In the genomic region with DNA sequence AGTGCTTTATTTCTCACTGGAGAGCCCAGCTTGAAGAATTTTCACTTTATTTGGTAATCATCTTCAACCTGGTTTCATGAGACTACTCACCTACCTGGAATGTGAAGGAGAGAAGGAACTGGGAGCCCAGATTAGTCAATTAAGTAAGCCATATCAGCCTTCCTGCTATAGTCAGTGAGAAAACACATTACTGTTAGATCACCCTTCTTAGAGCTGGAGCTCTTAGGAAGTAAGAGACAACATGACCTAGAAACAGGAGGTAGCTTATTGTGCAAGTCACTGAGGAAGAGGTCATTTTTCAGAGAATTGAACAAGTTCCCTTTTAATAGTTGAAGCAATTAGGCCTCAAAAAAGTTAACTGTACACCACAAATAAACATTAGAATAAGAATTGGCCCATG, we compare ENCODE assay signal across 11 cellular contexts. TPM values are rescaled to one million over a fixed set of nuclear protein-coding genes. Genes with fewer than 3 reads are reported as not detected.
DNase-seq lines count a peak whose midpoint lies in the region; ATAC-seq and TF ChIP-seq lines count a peak whose summit lies in the region.
"Had no signal": no experiment of that assay in that cellular context is flagged by ENCODE, and none has a peak within 500 bp of the region (broad histone marks: within the 10 kb centered on the region; RNA-seq: fewer than 3 reads in every experiment).

No MANE protein-coding gene starts in this region.

- peaks cover 6% of the 10 kb centered on the region for H3K4me1 Mint-ChIP-seq in activated naive CD8-positive, alpha-beta T cell treated with anti-CD3 and anti-CD28 coated beads, Interleukin-2, amount 10 ng/mL, durations not matched to agents 7 days and 5 days
- H3K4me1 Mint-ChIP-seq in activated naive CD8-positive, alpha-beta T cell treated with anti-CD3 and anti-CD28 coated beads, Interleukin-2, amount 50 U/mL, for 24 hours, result no peaks in the 10 kb centered on the region
- H3K4me1 Mint-ChIP-seq: activated T-helper 17 cell treated with anti-CD3 and anti-CD28 coated beads, Interleukin-2, amount 50 U/mL, for 72 hours had no signal

- peaks cover 26% of the 10 kb centered on the region for H3K36me3 Mint-ChIP-seq in activated naive CD8-positive, alpha-beta T cell treated with anti-CD3 and anti-CD28 coated beads, Interleukin-2, amount 10 ng/mL, durations not matched to agents 7 days and 5 days
- H3K36me3 Mint-ChIP-seq in activated naive CD8-positive, alpha-beta T cell treated with anti-CD3 and anti-CD28 coated beads, Interleukin-2, amount 50 U/mL, for 24 hours (ENCODE audit: low read depth), result peaks cover 19% of the 10 kb centered on the region

- H3K27ac ChIP-seq in thyroid gland, result peak overlapping the region in 2 of 3 donors; percentile 10 to 13

- POLR2A ChIA-PET in activated naive CD8-positive, alpha-beta T cell treated with anti-CD3 and anti-CD28 coated beads, Interleukin-2, amount 10 ng/mL, durations not matched to agents 7 days and 5 days (lab: Charles Lee), result interaction anchor here (1.1 kb wide), 1 partner anchor 104 kb away, joined by 3 read pairs; the partner anchor contains the start of gene AGO3

- H3K4me3 ChIP-seq in foreskin fibroblast (ENCODE audit: low read depth in 1 of 2, low read length in 2 of 2) (no peak overlapping the region), thyroid gland (replicated peaks in 1 of 3) (no peak overlapping the region)

- no peaks in the 10 kb centered on the region for H3K9me3 ChIP-seq in thyroid gland

- no peak overlapping the region for H3K4me3 Mint-ChIP-seq in activated naive CD8-positive, alpha-beta T cell treated with anti-CD3 and anti-CD28 coated beads, Interleukin-2, amount 10 ng/mL, durations not matched to agents 7 days and 5 days
- no peak overlapping the region for H3K4me3 Mint-ChIP-seq in activated naive CD8-positive, alpha-beta T cell treated with anti-CD3 and anti-CD28 coated beads, Interleukin-2, amount 50 U/mL, for 24 hours
- H3K4me3 Mint-ChIP-seq: activated T-helper 17 cell treated with anti-CD3 and anti-CD28 coated beads, Interleukin-2, amount 50 U/mL, for 72 hours had no signal

- TF ChIP-seq CTCF in foreskin fibroblast (IDR thresholded peaks at IDR 0.05; ENCODE audit: low read depth, low read length), result no peak
- TF ChIP-seq CTCF in thyroid gland (IDR thresholded peaks at IDR 0.05), result no peak

- H3K4me1 ChIP-seq in thyroid gland, result no peaks in the 10 kb centered on the region

- H3K27me3 Mint-ChIP-seq in activated naive CD8-positive, alpha-beta T cell treated with anti-CD3 and anti-CD28 coated beads, Interleukin-2, amount 10 ng/mL, durations not matched to agents 7 days and 5 days, result no peaks in the 10 kb centered on the region
- H3K27me3 Mint-ChIP-seq in activated naive CD8-positive, alpha-beta T cell treated with anti-CD3 and anti-CD28 coated beads, Interleukin-2, amount 50 U/mL, for 24 hours, result no peaks in the 10 kb centered on the region
- H3K27me3 Mint-ChIP-seq: activated T-helper 17 cell treated with anti-CD3 and anti-CD28 coated beads, Interleukin-2, amount 50 U/mL, for 72 hours had no signal

- H3K9me3 Mint-ChIP-seq in activated naive CD8-positive, alpha-beta T cell treated with anti-CD3 and anti-CD28 coated beads, Interleukin-2, amount 10 ng/mL, durations not matched to agents 7 days and 5 days, result no peaks in the 10 kb centered on the region
- no peaks in the 10 kb centered on the region for H3K9me3 Mint-ChIP-seq in activated naive CD8-positive, alpha-beta T cell treated with anti-CD3 and anti-CD28 coated beads, Interleukin-2, amount 50 U/mL, for 24 hours
- H3K9me3 Mint-ChIP-seq: activated T-helper 17 cell treated with anti-CD3 and anti-CD28 coated beads, Interleukin-2, amount 50 U/mL, for 72 hours had no signal

- H3K27ac Mint-ChIP-seq in activated naive CD8-positive, alpha-beta T cell treated with anti-CD3 and anti-CD28 coated beads, Interleukin-2, amount 10 ng/mL, durations not matched to agents 7 days and 5 days, result peak overlapping the region; percentile 35
- no peak overlapping the region for H3K27ac Mint-ChIP-seq in activated naive CD8-positive, alpha-beta T cell treated with anti-CD3 and anti-CD28 coated beads, Interleukin-2, amount 50 U/mL, for 24 hours
- H3K27ac Mint-ChIP-seq: activated T-helper 17 cell treated with anti-CD3 and anti-CD28 coated beads, Interleukin-2, amount 50 U/mL, for 72 hours had no signal

- H3K36me3 ChIP-seq in thyroid gland, result peaks cover 2 to 10% of the 10 kb centered on the region in 2 donors

- TF ChIP-seq POLR2A in thyroid gland (IDR thresholded peaks at IDR 0.05), result no peak

- DNase-seq in activated naive CD8-positive, alpha-beta T cell treated with anti-CD3 and anti-CD28 coated beads, Interleukin-2, amount 10 ng/mL, durations not matched to agents 7 days and 5 days, result no peak
- no peak for DNase-seq in activated naive CD8-positive, alpha-beta T cell treated with anti-CD3 and anti-CD28 coated beads, Interleukin-2, amount 50 U/mL, for 24 hours
- DNase-seq in RPMI7951 (ENCODE audit: low read depth) (peak; percentile 10), foreskin fibroblast (peak; percentile 24 to 33), thyroid gland (no peak), hypothalamus (lab: John Stamatoyannopoulos, UW) (no peak), RPMI8226 (no peak)
- DNase-seq: MM.1S had no signal

- H3K27me3 ChIP-seq in thyroid gland, result no peaks in the 10 kb centered on the region

- intact Hi-C loops in thyroid gland (cut with DNase I), result no loop called here

- no peak for ATAC-seq in activated naive CD8-positive, alpha-beta T cell treated with anti-CD3 and anti-CD28 coated beads, Interleukin-2, amount 10 ng/mL, durations not matched to agents 7 days and 5 days (ENCODE audit: low read depth)
- no peak for ATAC-seq in activated naive CD8-positive, alpha-beta T cell treated with anti-CD3 and anti-CD28 coated beads, Interleukin-2, amount 50 U/mL, for 24 hours
- ATAC-seq in GM18870 (IDR thresholded peaks at IDR 0.05; ENCODE audit: unreplicated experiment), result no peak
- ATAC-seq: activated T-helper 17 cell treated with anti-CD3 and anti-CD28 coated beads, Interleukin-2, amount 50 U/mL, for 72 hours had no signal

RNA-seq across cellular contexts. Expression of gene TEKT2, which starts 49.2 kb away (rescaled TPM):
- total RNA-seq in activated naive CD8-positive, alpha-beta T cell treated with anti-CD3 and anti-CD28 coated beads, Interleukin-2, amount 10 ng/mL, durations not matched to agents 7 days and 5 days, result not detected
- total RNA-seq in RPMI7951 (2014; rRNA removed; shearing (Covaris generic)), result 0.20 TPM in 1 of 2 replicates, not detected in the other
- total RNA-seq in thyroid gland, result 1 to 10 TPM in 3 of 4 donors, under 1 TPM in 1; 0.89 to 4.0 (median 1.9) TPM
- total RNA-seq: SK-MEL-5 had no signal

RNA-seq across cellular contexts. Expression of gene ADPRS, which starts 54.0 kb away (rescaled TPM):
- 10 to 100 TPM; 30.7 to 32.7 TPM for total RNA-seq in activated naive CD8-positive, alpha-beta T cell treated with anti-CD3 and anti-CD28 coated beads, Interleukin-2, amount 10 ng/mL, durations not matched to agents 7 days and 5 days
- total RNA-seq in RPMI7951 (2014; rRNA removed; shearing (Covaris generic)), result 53.9 and 65.9 TPM in 2 replicates
- total RNA-seq in thyroid gland, result 10 to 100 TPM; 31.8 to 50.1 (median 41.7) TPM

Comparison
In these comparisons a context has a peak if more than half of its experiments do, and no peak if none do; other contexts are left out.
1. DNase-seq: peak in RPMI7951 (single experiment) and foreskin fibroblast (2 of 2); none in activated naive CD8-positive, alpha-beta T cell treated with anti-CD3 and anti-CD28 coated beads, Interleukin-2, amount 10 ng/mL, durations not matched to agents 7 days and 5 days (single experiment), activated naive CD8-positive, alpha-beta T cell treated with anti-CD3 and anti-CD28 coated beads, Interleukin-2, amount 50 U/mL, for 24 hours (single experiment), thyroid gland (0 of 2), hypothalamus (0 of 51) and RPMI8226 (single experiment).